Comparison of ENCODE assay signal across 12 cellular contexts in genomic region chr14:23951590-23952143, GRCh38. TPM values are rescaled to one million over a fixed set of nuclear protein-coding genes. Genes with fewer than 3 reads are reported as not detected.
DNase-seq lines count a peak whose midpoint lies in the region; ATAC-seq and TF ChIP-seq lines count a peak whose summit lies in the region.
"Had no signal": no experiment of that assay in that cellular context is flagged by ENCODE, and none has a peak within 500 bp of the region (broad histone marks: within the 10 kb centered on the region; RNA-seq: fewer than 3 reads in every experiment).

No MANE protein-coding gene starts in this region.

- no peak overlapping the region for H2AFZ ChIP-seq in hepatocyte

- no peak overlapping the region for H3K4me3 Mint-ChIP-seq in activated T-cell treated with anti-CD3 and anti-CD28 coated beads, Interleukin-2, amount 50 U/mL, for 72 hours

- ATAC-seq in activated T-cell treated with anti-CD3 and anti-CD28 coated beads, Interleukin-2, amount 50 U/mL, for 72 hours (replicated peaks in 1 of 2): no peak
- ATAC-seq in sciatic nerve (no peak), HG03159 (IDR thresholded peaks at IDR 0.05; ENCODE audit: unreplicated experiment) (no peak)

- WGBS in hepatocyte (ENCODE audit: low lambda C conversion rate, missing lambda C conversion rate): 78% methylated on average over 7 of the region's 7 CpGs

- H3K9me3 ChIP-seq in hepatocyte (ENCODE audit: low read depth): no peaks in the 10 kb centered on the region

- no peaks in the 10 kb centered on the region for H3K36me3 ChIP-seq in hepatocyte (replicated peaks; ENCODE audit: insufficient read depth, low read depth)

- no peaks in the 10 kb centered on the region for H4K20me1 ChIP-seq in hepatocyte (ENCODE audit: insufficient read depth, poor library complexity, severe bottlenecking)

- TF ChIP-seq CTCF in hepatocyte (IDR thresholded peaks at IDR 0.05; ENCODE audit: poor library complexity) (no peak), retinal pigment epithelial cell (conservative IDR thresholded peaks at IDR 0.05; ENCODE audit: low read depth, low read length) (peak; percentile 19)

- H3K9me3 Mint-ChIP-seq in activated T-cell treated with anti-CD3 and anti-CD28 coated beads, Interleukin-2, amount 50 U/mL, for 72 hours: no peaks in the 10 kb centered on the region

- no peak for DNase-seq in activated T-cell treated with anti-CD3 and anti-CD28 coated beads, Interleukin-2, amount 50 U/mL, for 72 hours
- no peak for DNase-seq in activated T-cell treated with anti-CD3 and anti-CD28 coated beads, Interleukin-2, amount 50 U/mL, for 1 hour
- DNase-seq in NCI-H2227 treated with DMSO at 0.1 percent for 48 hours (lab: John Stamatoyannopoulos, UW) (peak; percentile 15), hepatocyte (ENCODE audit: low spot score) (no peak), retinal pigment epithelial cell (ENCODE audit: low read depth) (no peak), sciatic nerve (ENCODE audit: low spot score) (no peak), GOT3 (lab: John Stamatoyannopoulos, UW) (no peak)
- DNase-seq: naive B cell; NCI-H526 treated with DMSO at 0.1 percent for 48 hours; stimulated activated CD4-positive, alpha-beta T cell treated with anti-CD3 and anti-CD28 coated beads, Interleukin-2, amount 100 ng/mL, for 24 hours had no signal

- H3K79me2 ChIP-seq in hepatocyte: peaks cover 36% of the 10 kb centered on the region

- H3K27me3 Mint-ChIP-seq in activated T-cell treated with anti-CD3 and anti-CD28 coated beads, Interleukin-2, amount 50 U/mL, for 72 hours (ENCODE audit: low read depth): no peaks in the 10 kb centered on the region
- H3K27me3 Mint-ChIP-seq: naive B cell had no signal

- H3K4me1 ChIP-seq in hepatocyte (ENCODE audit: insufficient read depth): peaks cover 4% of the 10 kb centered on the region

- H3K4me1 Mint-ChIP-seq in activated T-cell treated with anti-CD3 and anti-CD28 coated beads, Interleukin-2, amount 50 U/mL, for 72 hours (ENCODE audit: low read depth): peaks cover 22% of the 10 kb centered on the region

- H3K4me3 ChIP-seq in hepatocyte (no peak overlapping the region), retinal pigment epithelial cell (ENCODE audit: low read length) (no peak overlapping the region)

- H3K27ac ChIP-seq in hepatocyte: no peak overlapping the region
- H3K27ac ChIP-seq: C4-2B had no signal

- peaks cover 4 to 8% of the 10 kb centered on the region in 2 donors for H3K36me3 Mint-ChIP-seq in activated T-cell treated with anti-CD3 and anti-CD28 coated beads, Interleukin-2, amount 50 U/mL, for 72 hours (ENCODE audit: insufficient read depth in 2 of 2)

- no peaks in the 10 kb centered on the region for H3K27me3 ChIP-seq in hepatocyte

- intact Hi-C loops in sciatic nerve (cut with DNase I): no loop called here

- peak overlapping the region; percentile 13 for H3K27ac Mint-ChIP-seq in activated T-cell treated with anti-CD3 and anti-CD28 coated beads, Interleukin-2, amount 50 U/mL, for 72 hours

- H3K9me2 ChIP-seq in hepatocyte (replicated peaks; ENCODE audit: insufficient read depth): no peaks in the 10 kb centered on the region

- peak overlapping the region; percentile 97 for H3K4me2 ChIP-seq in hepatocyte

RNA-seq across cellular contexts. Expression of gene DHRS4, which starts 1.9 kb away (rescaled TPM):
- 10 to 100 TPM; 21.6 to 24.4 TPM for total RNA-seq in activated T-cell treated with anti-CD3 and anti-CD28 coated beads, Interleukin-2, amount 50 U/mL, for 72 hours
- 26.5 and 38.3 TPM in 2 replicates for total RNA-seq in hepatocyte
- 41.3 and 47.4 TPM in 2 replicates for polyA plus RNA-seq in hepatocyte
- 24.3 TPM for total RNA-seq in sciatic nerve

RNA-seq across cellular contexts. Expression of gene DHRS4L2, which starts 37.1 kb away (rescaled TPM):
- total RNA-seq in activated T-cell treated with anti-CD3 and anti-CD28 coated beads, Interleukin-2, amount 50 U/mL, for 72 hours: 10 to 100 TPM; 24.7 to 27.2 TPM
- 14.6 and 15.2 TPM in 2 replicates for total RNA-seq in hepatocyte
- polyA plus RNA-seq in hepatocyte: 22.6 and 28.4 TPM in 2 replicates
- total RNA-seq in sciatic nerve: 23.0 TPM
